9 cellular contexts compared by ENCODE assay signal in genomic region chr6:159679091-159680077, GRCh38. TPM values are rescaled to one million over a fixed set of nuclear protein-coding genes. Genes with fewer than 3 reads are reported as not detected.
DNase-seq lines count a peak whose midpoint lies in the region; ATAC-seq and TF ChIP-seq lines count a peak whose summit lies in the region.
"Had no signal": no experiment of that assay in that cellular context is flagged by ENCODE, and none has a peak within 500 bp of the region (broad histone marks: within the 10 kb centered on the region; RNA-seq: fewer than 3 reads in every experiment).

No MANE protein-coding gene starts in this region.

- H3K9me3 ChIP-seq in adipocyte (ENCODE audit: control insufficient read depth, low read length) = no peaks in the 10 kb centered on the region

- peak; percentile 58 for ATAC-seq in HG02759 (IDR thresholded peaks at IDR 0.05; ENCODE audit: unreplicated experiment)
- ATAC-seq: Panc1 had no signal

- H3K27ac Mint-ChIP-seq in immature natural killer cell = peak overlapping the region in 2 of 6 donors; percentile 28 to 48

- DNase-seq in GM03348 (ENCODE audit: low spot score) (peak; percentile 16), adipocyte (ENCODE audit: low read depth) (peak; percentile 74), myocyte (ENCODE audit: low read depth) (peak; percentile 6), RWPE1 (ENCODE audit: low spot score) (no peak), immature natural killer cell (no peak), occipital lobe (lab: John Stamatoyannopoulos, UW) (no peak), LoVo (ENCODE audit: low spot score) (no peak)

- H3K27me3 Mint-ChIP-seq in immature natural killer cell (ENCODE audit: low read depth in 3 of 3) = peaks cover 0 to 4% (median 0%) of the 10 kb centered on the region in 3 donors

- H3K36me3 Mint-ChIP-seq in immature natural killer cell = peaks cover 5 to 35% (median 5%) of the 10 kb centered on the region in 3 donors

- CTCF ChIA-PET in RWPE1 (lab: Yijun Ruan, JAX) = interaction anchor here (0.6 to 1.1 kb wide), 3 partner anchors 289 to 1243 kb away, joined by 3 to 4 read pairs (median 4); no protein-coding TSS in a partner anchor

- POLR2A ChIA-PET in RWPE1 (lab: Yijun Ruan, JAX; ENCODE audit: low non-redundant PET) = interaction anchor here (0.6 kb wide), 1 partner anchor 87 kb away, joined by 3 read pairs; no protein-coding TSS in a partner anchor

- peak overlapping the region; percentile 23 for H3K9ac ChIP-seq in adipocyte (ENCODE audit: low read length)

- H3K4me3 ChIP-seq in adipocyte (ENCODE audit: low read length) = peak overlapping the region; percentile 10

- no peak overlapping the region for H3K4me3 Mint-ChIP-seq in immature natural killer cell

- peaks cover 73% of the 10 kb centered on the region for H3K36me3 ChIP-seq in adipocyte (ENCODE audit: control insufficient read depth, insufficient read depth, low read length, severe bottlenecking)

- H3K27me3 ChIP-seq in adipocyte (replicated peaks; ENCODE audit: control insufficient read depth, insufficient read depth, low read length) = no peaks in the 10 kb centered on the region

- no peak for TF ChIP-seq CTCF in RWPE1 (conservative IDR thresholded peaks at IDR 0.05; ENCODE audit: low read depth)

- peaks cover 0 to 2% (median 0%) of the 10 kb centered on the region in 6 donors for H3K9me3 Mint-ChIP-seq in immature natural killer cell

- peaks cover 40% of the 10 kb centered on the region for H3K4me1 ChIP-seq in adipocyte (ENCODE audit: control insufficient read depth, insufficient read depth, low read length)

- H3K4me1 Mint-ChIP-seq in immature natural killer cell = no peaks in the 10 kb centered on the region

- no peak overlapping the region for H3K27ac ChIP-seq in RWPE1

RNA-seq across cellular contexts. Expression of gene SOD2, which starts 13.7 kb away (rescaled TPM):
- total RNA-seq in myocyte (177 and 208 TPM in 2 replicates), occipital lobe (75.2 TPM)
- 89.7 TPM for polyA plus RNA-seq in myocyte (2012)
- polyA plus RNA-seq in immature natural killer cell = 10 to 100 TPM; 54.5 to 73.0 (median 54.6) TPM

RNA-seq across cellular contexts. Expression of gene WTAP, which starts 47.9 kb away (rescaled TPM):
- total RNA-seq in myocyte = 64.8 and 68.4 TPM in 2 replicates
- polyA plus RNA-seq in myocyte (2012) = 38.6 TPM
- polyA plus RNA-seq in immature natural killer cell = 100 to 1,000 TPM; 145 to 169 (median 150) TPM
- total RNA-seq in occipital lobe = 147 TPM

Comparison
In these comparisons a context has a peak if more than half of its experiments do, and no peak if none do; other contexts are left out.
1. DNase-seq: peak in GM03348 (single experiment), adipocyte (single experiment) and myocyte (single experiment); none in RWPE1 (single experiment), immature natural killer cell (0 of 3), occipital lobe (single experiment) and LoVo (single experiment).